In genomic region chr5:171630047-171630669, GRCh38 we compare ENCODE assay signal across 8 cellular contexts.
DNase-seq lines count a peak whose midpoint lies in the region; TF ChIP-seq lines count a peak whose summit lies in the region.

No MANE protein-coding gene starts in this region.

- CTCF ChIA-PET in activated naive CD4-positive, alpha-beta T cell treated with anti-CD3 and anti-CD28 coated beads, Interleukin-2, amount 10 ng/mL, durations not matched to agents 7 days and 5 days (lab: Charles Lee) = interaction anchor here (1.0 to 2.3 kb wide), 2 partner anchors 8 to 282 kb away, joined by 3 to 12 read pairs; no protein-coding TSS in a partner anchor
- CTCF ChIA-PET in GM10248 (lab: Yijun Ruan, JAX) = interaction anchor here (1.1 kb wide), 1 partner anchor 148 kb away, joined by 3 read pairs; no protein-coding TSS in a partner anchor

- no peak overlapping the region for H3K18ac ChIP-seq in mesenchymal stem cell (ENCODE audit: low read depth in 1 of 2, low read length in 2 of 2)

- H2BK15ac ChIP-seq in mesenchymal stem cell (ENCODE audit: low read depth, poor library complexity, severe bottlenecking) = no peak overlapping the region

- no peak overlapping the region for H2AFZ ChIP-seq in mesenchymal stem cell (ENCODE audit: low read depth, low read length)

- no peak overlapping the region for H2AK5ac ChIP-seq in mesenchymal stem cell (ENCODE audit: low read length, severe bottlenecking)

- H2BK5ac ChIP-seq in mesenchymal stem cell (ENCODE audit: low read depth, low read length, poor library complexity, severe bottlenecking) = no peak overlapping the region

- no peaks in the 10 kb centered on the region for H3K4me1 Mint-ChIP-seq in activated naive CD4-positive, alpha-beta T cell treated with anti-CD3 and anti-CD28 coated beads, Interleukin-2, amount 10 ng/mL, durations not matched to agents 7 days and 5 days

- DNase-seq in NCI-H345 (lab: John Stamatoyannopoulos, UW) (peak; percentile 16), NCI-H345 treated with DMSO at 0.1 percent for 48 hours (lab: John Stamatoyannopoulos, UW; ENCODE audit: unreplicated experiment) (no peak), NCI-H226 (peak; percentile 66), dermis microvascular lymphatic vessel endothelial cell (ENCODE audit: low read depth in 2 of 2) (peak; percentile 20 to 69), mesenchymal stem cell (peak; percentile 55), SKM-1 treated with dmso at 0.1 percent for 144 hours (lab: John Stamatoyannopoulos, UW; ENCODE audit: unreplicated experiment) (no peak), GM10248 (ENCODE audit: extremely low spot score) (no peak)
- DNase-seq in activated naive CD4-positive, alpha-beta T cell treated with anti-CD3 and anti-CD28 coated beads, Interleukin-2, amount 10 ng/mL, durations not matched to agents 7 days and 5 days = no peak

- H3K27ac ChIP-seq in mesenchymal stem cell (ENCODE audit: low read length, poor library complexity, severe bottlenecking) = no peak overlapping the region

- TF ChIP-seq CTCF in GM10248 (IDR thresholded peaks at IDR 0.05; ENCODE audit: control extremely low read depth, extremely low read depth, low read depth, missing control alignments) = no peak

- H3K4me2 ChIP-seq in mesenchymal stem cell (ENCODE audit: low read length, poor library complexity, severe bottlenecking) = peak overlapping the region; percentile 62

- peaks cover 51% of the 10 kb centered on the region for H3K27me3 Mint-ChIP-seq in activated naive CD4-positive, alpha-beta T cell treated with anti-CD3 and anti-CD28 coated beads, Interleukin-2, amount 10 ng/mL, durations not matched to agents 7 days and 5 days

- POLR2A ChIA-PET in GM10248 (lab: Yijun Ruan, JAX) = no interaction called here

- H2BK12ac ChIP-seq in mesenchymal stem cell (ENCODE audit: low read length in 2 of 2) = no peak overlapping the region

- H3K4me3 Mint-ChIP-seq in activated naive CD4-positive, alpha-beta T cell treated with anti-CD3 and anti-CD28 coated beads, Interleukin-2, amount 10 ng/mL, durations not matched to agents 7 days and 5 days = no peak overlapping the region

- WGBS in mesenchymal stem cell = 5% methylated on average over 30 of the region's 32 CpGs

- no peaks in the 10 kb centered on the region for H3K36me3 ChIP-seq in mesenchymal stem cell (ENCODE audit: control insufficient read depth in 1 of 2, insufficient read depth in 2 of 2, low read depth in 1 of 2, low read length in 2 of 2)

- no peaks in the 10 kb centered on the region for H3K36me3 Mint-ChIP-seq in activated naive CD4-positive, alpha-beta T cell treated with anti-CD3 and anti-CD28 coated beads, Interleukin-2, amount 10 ng/mL, durations not matched to agents 7 days and 5 days

- H3K27ac Mint-ChIP-seq in activated naive CD4-positive, alpha-beta T cell treated with anti-CD3 and anti-CD28 coated beads, Interleukin-2, amount 10 ng/mL, durations not matched to agents 7 days and 5 days = no peak overlapping the region

- no peaks in the 10 kb centered on the region for H3K9me3 ChIP-seq in mesenchymal stem cell (ENCODE audit: control insufficient read depth, low read length)

- peaks cover 33 to 50% of the 10 kb centered on the region in 2 experiments for H3K27me3 ChIP-seq in mesenchymal stem cell (ENCODE audit: control insufficient read depth in 1 of 2, insufficient read depth in 1 of 2, low read length in 2 of 2)

- peaks cover 3% of the 10 kb centered on the region for H3K4me1 ChIP-seq in mesenchymal stem cell (ENCODE audit: control insufficient read depth, insufficient read depth, low read depth, low read length)

- H3K4ac ChIP-seq in mesenchymal stem cell (ENCODE audit: low read depth in 1 of 2, low read length in 2 of 2) = no peak overlapping the region

- peak overlapping the region in 1 of 2 experiments; percentile 46 for H3K4me3 ChIP-seq in mesenchymal stem cell (ENCODE audit: insufficient read depth in 1 of 2, low read depth in 1 of 2, low read length in 2 of 2)

- no peaks in the 10 kb centered on the region for H3K9me3 Mint-ChIP-seq in activated naive CD4-positive, alpha-beta T cell treated with anti-CD3 and anti-CD28 coated beads, Interleukin-2, amount 10 ng/mL, durations not matched to agents 7 days and 5 days

- no peak overlapping the region for H4K8ac ChIP-seq in mesenchymal stem cell (ENCODE audit: low read length)

- H2BK120ac ChIP-seq in mesenchymal stem cell (ENCODE audit: low read depth, low read length) = no peak overlapping the region

- H4K91ac ChIP-seq in mesenchymal stem cell (ENCODE audit: low read length) = no peak overlapping the region

- peak overlapping the region; percentile 41 for H3K9ac ChIP-seq in mesenchymal stem cell (ENCODE audit: low read length)

- H3K14ac ChIP-seq in mesenchymal stem cell (ENCODE audit: low read length in 2 of 2) = no peak overlapping the region

- no peak overlapping the region for H3K23ac ChIP-seq in mesenchymal stem cell (ENCODE audit: low read length in 2 of 2)

- H3K79me1 ChIP-seq in mesenchymal stem cell (replicated peaks; ENCODE audit: low read length, poor library complexity, severe bottlenecking) = no peaks in the 10 kb centered on the region

Comparison
In these comparisons a context has a peak if more than half of its experiments do, and no peak if none do; other contexts are left out.
1. DNase-seq: peak in NCI-H345 (single experiment), NCI-H226 (single experiment), dermis microvascular lymphatic vessel endothelial cell (2 of 2) and mesenchymal stem cell (single experiment); none in NCI-H345 treated with DMSO at 0.1 percent for 48 hours (single experiment), activated naive CD4-positive, alpha-beta T cell treated with anti-CD3 and anti-CD28 coated beads, Interleukin-2, amount 10 ng/mL, durations not matched to agents 7 days and 5 days (single experiment), SKM-1 treated with dmso at 0.1 percent for 144 hours (single experiment) and GM10248 (single experiment).